Comparison of ENCODE assay signal across 8 cellular contexts in genomic region chr9:113463418-113464285, GRCh38. TPM values are rescaled to one million over a fixed set of nuclear protein-coding genes. Genes with fewer than 3 reads are reported as not detected.
DNase-seq lines count a peak whose midpoint lies in the region; ATAC-seq and TF ChIP-seq lines count a peak whose summit lies in the region.

RGS3 (plus strand) TSS chr9:113463727; CDS start chr9:113463803, 76 bp downstream.

- no peak for TF ChIP-seq EP300 in stomach (IDR thresholded peaks at IDR 0.05)

- TF ChIP-seq CTCF in HEK293 (tag by site-specific recombination; IDR thresholded peaks at IDR 0.05) (peak; percentile 49; the same call in 1 of the 2 replicates), breast epithelium (IDR thresholded peaks at IDR 0.05) (no peak), kidney epithelial cell (IDR thresholded peaks at IDR 0.05; ENCODE audit: insufficient read depth, low read length, poor library complexity, severe bottlenecking) (no peak), stomach (IDR thresholded peaks at IDR 0.05) (peak in 2 of 7 experiments; percentile 11 to 19)

- peaks cover 0 to 3% of the 10 kb centered on the region in 2 donors for H3K27me3 ChIP-seq in breast epithelium
- no peaks in the 10 kb centered on the region for H3K27me3 ChIP-seq in kidney epithelial cell (ENCODE audit: control insufficient read depth, insufficient read depth, low read length)
- H3K27me3 ChIP-seq in stomach, result no peaks in the 10 kb centered on the region

- CTCF ChIA-PET in HEK293 (lab: Yijun Ruan, JAX), result interaction anchor here (1.2 to 1.6 kb wide), 2 partner anchors 17 to 44 kb away, joined by 3 to 10 read pairs; no protein-coding TSS in a partner anchor

- peak; percentile 55 for DNase-seq in NCI-H226
- peak in 1 of 2 donors; percentile 74 for DNase-seq in breast epithelium (ENCODE audit: low spot score in 2 of 2)
- DNase-seq in kidney epithelial cell (ENCODE audit: low read depth), result peak; percentile 78
- peak; percentile 84 for DNase-seq in stomach
- no peak for DNase-seq in UCSD-AML1 (lab: John Stamatoyannopoulos, UW; ENCODE audit: unreplicated experiment)
- DNase-seq in activated gamma-delta T cell treated with Interleukin-2 at 50 U/mL for 16 hours, result no peak

- no peak for ATAC-seq in HG02623 (IDR thresholded peaks at IDR 0.05; ENCODE audit: unreplicated experiment)

- H3K9me3 ChIP-seq in HEK293 (ENCODE audit: control insufficient read depth, insufficient read depth, low read depth, low read length) (no peaks in the 10 kb centered on the region), breast epithelium (no peaks in the 10 kb centered on the region), stomach (no peaks in the 10 kb centered on the region)

- intact Hi-C loops in breast epithelium (cut with DNase I; ENCODE audit: low total_unique reads), result no loop called here
- intact Hi-C loops in stomach (cut with DNase I; ENCODE audit: low total_unique reads), result loop anchor here (10.0 kb wide), 1 partner anchor 111 kb away; no protein-coding TSS in a partner anchor

- TF ChIP-seq POLR2A in breast epithelium (IDR thresholded peaks at IDR 0.05), result no peak
- no peak for TF ChIP-seq POLR2A in stomach (IDR thresholded peaks at IDR 0.05)

- peak within 1 kb of the TSS; percentile 40 for H3K4me3 ChIP-seq in HEK293 (ENCODE audit: low read depth, low read length)
- peak within 1 kb of the TSS; percentile 14 to 64 (median 47) for H3K4me3 ChIP-seq in breast epithelium
- H3K4me3 ChIP-seq in kidney epithelial cell (ENCODE audit: low read depth, low read length), result peak within 1 kb of the TSS; percentile 54
- H3K4me3 ChIP-seq in stomach, result peak within 1 kb of the TSS; percentile 47 to 63 (median 52)

- peak within 1 kb of the TSS; percentile 60; the same call in 1 of the 2 replicates for H3K27ac ChIP-seq in HEK293 (ENCODE audit: extremely low read depth, low read depth, low read length)
- H3K27ac ChIP-seq in breast epithelium, result no peak within 1 kb of the TSS
- peak within 1 kb of the TSS; percentile 69 to 85 (median 83) for H3K27ac ChIP-seq in stomach

- H3K36me3 ChIP-seq in HEK293 (ENCODE audit: control insufficient read depth in 2 of 2, insufficient read depth in 1 of 2, low read length in 2 of 2) (no peaks in the 10 kb centered on the region), breast epithelium (no peaks in the 10 kb centered on the region), kidney epithelial cell (ENCODE audit: control insufficient read depth, insufficient read depth, low read length) (no peaks in the 10 kb centered on the region), stomach (no peaks in the 10 kb centered on the region)

- POLR2A ChIA-PET in HEK293 (lab: Yijun Ruan, JAX), result interaction anchor here (0.6 to 0.9 kb wide), 2 partner anchors 53 to 148 kb away, joined by 3 to 4 read pairs; partner anchors contain the start of genes C9orf43 and POLE3

- peaks cover 10% of the 10 kb centered on the region for H3K4me1 ChIP-seq in HEK293 (ENCODE audit: control insufficient read depth, insufficient read depth, low read length)
- no peaks in the 10 kb centered on the region for H3K4me1 ChIP-seq in breast epithelium
- peaks cover 0 to 35% (median 28%) of the 10 kb centered on the region in 4 donors for H3K4me1 ChIP-seq in stomach

- 14 to 46% (median 21%) methylated on average over 28 to 55 of the region's 55 CpGs for WGBS in stomach, 5 donors

TF ChIP-seq in HEK293, 187 proteins besides CTCF, POLR2A, EP300 and RAD21 (continues in another document):
- TF ChIP-seq ZNF24 (tag by site-specific recombination; IDR thresholded peaks at IDR 0.05) (0 out of 2 replicates have a peak, but pooled peaks have one; percentile 44), KLF1 (tag by site-specific recombination; IDR thresholded peaks at IDR 0.05) (0 out of 2 replicates have a peak, but pooled peaks have one; percentile 28), ZIC2 (tag by site-specific recombination; IDR thresholded peaks at IDR 0.05) (peak; percentile 66), ZNF341 (tag by site-specific recombination; IDR thresholded peaks at IDR 0.05; ENCODE audit: low read depth) (peak; percentile 97), SP7 (tag by site-specific recombination; IDR thresholded peaks at IDR 0.05) (0 out of 2 replicates have a peak, but pooled peaks have one; percentile 45), ZFHX2 (tag by site-specific recombination; conservative IDR thresholded peaks at IDR 0.05) (no peak), BCL11A (tag by site-specific recombination; IDR thresholded peaks at IDR 0.05; ENCODE audit: low read depth) (no peak), GLIS2 (tag by site-specific recombination; IDR thresholded peaks at IDR 0.05) (peak; percentile 87), SP2 (tag by site-specific recombination; IDR thresholded peaks at IDR 0.05) (peak; percentile 70), IKZF3 (tag by site-specific recombination; IDR thresholded peaks at IDR 0.05) (peak; percentile 57; the same call in 1 of the 2 replicates), SCRT1 (tag by site-specific recombination; IDR thresholded peaks at IDR 0.05; ENCODE audit: borderline replicate concordance) (no peak), SETDB1 (IDR thresholded peaks at IDR 0.05; ENCODE audit: insufficient read length, low read length) (no peak), SP3 (tag by site-specific recombination; IDR thresholded peaks at IDR 0.05) (0 out of 2 replicates have a peak, but pooled peaks have one; percentile 51), ZNF394 (tag by site-specific recombination; IDR thresholded peaks at IDR 0.05; ENCODE audit: borderline replicate concordance) (peak; percentile 49; the same call in 1 of the 2 replicates)
- TF ChIP-seq, protein P1, sequence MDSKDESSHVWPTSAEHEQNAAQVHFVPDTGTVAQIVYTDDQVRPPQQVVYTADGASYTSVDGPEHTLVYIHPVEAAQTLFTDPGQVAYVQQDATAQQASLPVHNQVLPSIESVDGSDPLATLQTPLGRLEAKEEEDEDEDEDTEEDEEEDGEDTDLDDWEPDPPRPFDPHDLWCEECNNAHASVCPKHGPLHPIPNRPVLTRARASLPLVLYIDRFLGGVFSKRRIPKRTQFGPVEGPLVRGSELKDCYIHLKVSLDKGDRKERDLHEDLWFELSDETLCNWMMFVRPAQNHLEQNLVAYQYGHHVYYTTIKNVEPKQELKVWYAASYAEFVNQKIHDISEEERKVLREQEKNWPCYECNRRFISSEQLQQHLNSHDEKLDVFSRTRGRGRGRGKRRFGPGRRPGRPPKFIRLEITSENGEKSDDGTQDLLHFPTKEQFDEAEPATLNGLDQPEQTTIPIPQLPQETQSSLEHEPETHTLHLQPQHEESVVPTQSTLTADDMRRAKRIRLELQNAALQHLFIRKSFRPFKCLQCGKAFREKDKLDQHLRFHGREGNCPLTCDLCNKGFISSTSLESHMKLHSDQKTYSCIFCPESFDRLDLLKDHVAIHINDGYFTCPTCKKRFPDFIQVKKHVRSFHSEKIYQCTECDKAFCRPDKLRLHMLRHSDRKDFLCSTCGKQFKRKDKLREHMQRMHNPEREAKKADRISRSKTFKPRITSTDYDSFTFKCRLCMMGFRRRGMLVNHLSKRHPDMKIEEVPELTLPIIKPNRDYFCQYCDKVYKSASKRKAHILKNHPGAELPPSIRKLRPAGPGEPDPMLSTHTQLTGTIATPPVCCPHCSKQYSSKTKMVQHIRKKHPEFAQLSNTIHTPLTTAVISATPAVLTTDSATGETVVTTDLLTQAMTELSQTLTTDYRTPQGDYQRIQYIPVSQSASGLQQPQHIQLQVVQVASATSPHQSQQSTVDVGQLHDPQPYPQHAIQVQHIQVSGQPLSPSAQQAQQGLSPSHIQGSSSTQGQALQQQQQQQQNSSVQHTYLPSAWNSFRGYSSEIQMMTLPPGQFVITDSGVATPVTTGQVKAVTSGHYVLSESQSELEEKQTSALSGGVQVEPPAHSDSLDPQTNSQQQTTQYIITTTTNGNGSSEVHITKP (tag by site-specific recombination; IDR thresholded peaks at IDR 0.05), result peak; percentile 76
- TF ChIP-seq, protein P2, sequence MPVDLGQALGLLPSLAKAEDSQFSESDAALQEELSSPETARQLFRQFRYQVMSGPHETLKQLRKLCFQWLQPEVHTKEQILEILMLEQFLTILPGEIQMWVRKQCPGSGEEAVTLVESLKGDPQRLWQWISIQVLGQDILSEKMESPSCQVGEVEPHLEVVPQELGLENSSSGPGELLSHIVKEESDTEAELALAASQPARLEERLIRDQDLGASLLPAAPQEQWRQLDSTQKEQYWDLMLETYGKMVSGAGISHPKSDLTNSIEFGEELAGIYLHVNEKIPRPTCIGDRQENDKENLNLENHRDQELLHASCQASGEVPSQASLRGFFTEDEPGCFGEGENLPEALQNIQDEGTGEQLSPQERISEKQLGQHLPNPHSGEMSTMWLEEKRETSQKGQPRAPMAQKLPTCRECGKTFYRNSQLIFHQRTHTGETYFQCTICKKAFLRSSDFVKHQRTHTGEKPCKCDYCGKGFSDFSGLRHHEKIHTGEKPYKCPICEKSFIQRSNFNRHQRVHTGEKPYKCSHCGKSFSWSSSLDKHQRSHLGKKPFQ (tag by site-specific recombination; IDR thresholded peaks at IDR 0.05), result no peak
- TF ChIP-seq, protein P3, sequence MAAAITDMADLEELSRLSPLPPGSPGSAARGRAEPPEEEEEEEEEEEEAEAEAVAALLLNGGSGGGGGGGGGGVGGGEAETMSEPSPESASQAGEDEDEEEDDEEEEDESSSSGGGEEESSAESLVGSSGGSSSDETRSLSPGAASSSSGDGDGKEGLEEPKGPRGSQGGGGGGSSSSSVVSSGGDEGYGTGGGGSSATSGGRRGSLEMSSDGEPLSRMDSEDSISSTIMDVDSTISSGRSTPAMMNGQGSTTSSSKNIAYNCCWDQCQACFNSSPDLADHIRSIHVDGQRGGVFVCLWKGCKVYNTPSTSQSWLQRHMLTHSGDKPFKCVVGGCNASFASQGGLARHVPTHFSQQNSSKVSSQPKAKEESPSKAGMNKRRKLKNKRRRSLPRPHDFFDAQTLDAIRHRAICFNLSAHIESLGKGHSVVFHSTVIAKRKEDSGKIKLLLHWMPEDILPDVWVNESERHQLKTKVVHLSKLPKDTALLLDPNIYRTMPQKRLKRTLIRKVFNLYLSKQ (tag by site-specific recombination; IDR thresholded peaks at IDR 0.05; ENCODE audit: borderline replicate concordance), result no peak

RNA-seq across cellular contexts. Expression of gene RGS3, which starts in this region (rescaled TPM):
- total RNA-seq in breast epithelium (10 to 100 TPM; 31.7 to 49.0 (median 35.4) TPM), kidney epithelial cell (158 and 166 TPM in 2 replicates), stomach (10 to 100 TPM; 27.0 to 71.4 (median 49.2) TPM)
- 10 to 100 TPM; 26.6 to 41.0 (median 30.4) TPM for polyA plus RNA-seq in stomach

Comparison
In these comparisons a context has a peak if more than half of its experiments do, and no peak if none do; other contexts are left out.
1. H3K27ac ChIP-seq: peak in HEK293 (single experiment) and stomach (5 of 5); none in breast epithelium (0 of 2).
2. DNase-seq: peak in NCI-H226 (single experiment), kidney epithelial cell (single experiment) and stomach (single experiment); none in UCSD-AML1 (single experiment) and activated gamma-delta T cell treated with Interleukin-2 at 50 U/mL for 16 hours (single experiment).
3. Peak in every context shown above with its lines, with median percentiles within 50 percentile points of each other: H3K4me3 ChIP-seq.